Comparison of ENCODE assay signal across 14 cellular contexts in genomic region chr12:92640686-92641085, GRCh38.
A peak's percentile ranks its signal among the peaks of the same experiment; 100 is the strongest.
DNase-seq lines count a peak whose midpoint lies in the region; ATAC-seq and TF ChIP-seq lines count a peak whose summit lies in the region.
"Had no signal": no experiment of that assay in that cellular context is flagged by ENCODE, and none has a peak within 500 bp of the region (broad histone marks: within the 10 kb centered on the region; RNA-seq: fewer than 3 reads in every experiment).

No MANE protein-coding gene starts in this region.

- peaks cover 1 to 2% of the 10 kb centered on the region in 2 donors for H3K36me3 Mint-ChIP-seq in activated T-cell treated with anti-CD3 and anti-CD28 coated beads, Interleukin-2, amount 50 U/mL, for 72 hours (ENCODE audit: insufficient read depth in 2 of 2)
- H3K36me3 Mint-ChIP-seq: CD14-positive monocyte; CD8-positive, alpha-beta T cell had no signal

- intact Hi-C loops in mucosa of descending colon (cut with DNase I, micrococcal nuclease), result loop anchor here in 1 of 2 donors (10.0 kb wide), 1 partner anchor 1256 kb away; no protein-coding TSS in a partner anchor

- ATAC-seq in activated T-cell treated with anti-CD3 and anti-CD28 coated beads, Interleukin-2, amount 50 U/mL, for 72 hours (replicated peaks in 1 of 2), result no peak
- no peak for ATAC-seq in mucosa of descending colon
- ATAC-seq: CD8-positive, alpha-beta T cell had no signal

- peaks cover 0 to 4% of the 10 kb centered on the region in 2 donors for H3K9me3 Mint-ChIP-seq in activated T-cell treated with anti-CD3 and anti-CD28 coated beads, Interleukin-2, amount 50 U/mL, for 72 hours
- H3K9me3 Mint-ChIP-seq: HFFc6 had no signal

- no peaks in the 10 kb centered on the region for H3K4me1 Mint-ChIP-seq in activated T-cell treated with anti-CD3 and anti-CD28 coated beads, Interleukin-2, amount 50 U/mL, for 72 hours (ENCODE audit: low read depth)
- H3K4me1 Mint-ChIP-seq: CD14-positive monocyte had no signal

- H3K27me3 ChIP-seq in adipocyte (replicated peaks; ENCODE audit: control insufficient read depth, insufficient read depth, low read length) (no peaks in the 10 kb centered on the region), Karpas-422 (ENCODE audit: low read length) (no peaks in the 10 kb centered on the region)

- no peak overlapping the region for H3K4me3 Mint-ChIP-seq in activated T-cell treated with anti-CD3 and anti-CD28 coated beads, Interleukin-2, amount 50 U/mL, for 72 hours
- H3K4me3 Mint-ChIP-seq: CD14-positive monocyte; CD8-positive, alpha-beta T cell; HFFc6 had no signal

- H2AFZ ChIP-seq in Karpas-422 (ENCODE audit: low read length), result no peak overlapping the region

- H3K4me2 ChIP-seq in Karpas-422 (ENCODE audit: low read depth, low read length, poor library complexity, severe bottlenecking), result no peak overlapping the region

- no peaks in the 10 kb centered on the region for H4K20me1 ChIP-seq in Karpas-422 (ENCODE audit: insufficient read depth, low read depth, low read length)

- H3K27me3 Mint-ChIP-seq in activated T-cell treated with anti-CD3 and anti-CD28 coated beads, Interleukin-2, amount 50 U/mL, for 72 hours (ENCODE audit: low read depth), result no peaks in the 10 kb centered on the region

- DNase-seq in activated T-cell treated with anti-CD3 and anti-CD28 coated beads, Interleukin-2, amount 50 U/mL, for 72 hours, result no peak
- DNase-seq in activated T-cell treated with anti-CD3 and anti-CD28 coated beads for 4 hours (no peak), adipocyte (ENCODE audit: low read depth) (peak; percentile 14), fibroblast of pulmonary artery (ENCODE audit: low read depth) (peak; percentile 20), Karpas-422 (no peak), mucosa of descending colon (no peak), HK-2 (ENCODE audit: unreplicated experiment) (no peak)
- DNase-seq: CD8-positive, alpha-beta T cell; COR-L47; DMS153; GF-D8; HCEC 1CT; HFFc6 had no signal

- TF ChIP-seq CTCF in fibroblast of pulmonary artery (IDR thresholded peaks at IDR 0.05; ENCODE audit: low read length, missing control alignments), result no peak
- no peak for TF ChIP-seq CTCF in mucosa of descending colon (IDR thresholded peaks at IDR 0.05)

- peak overlapping the region; percentile 54 for H3K27ac Mint-ChIP-seq in activated T-cell treated with anti-CD3 and anti-CD28 coated beads, Interleukin-2, amount 50 U/mL, for 72 hours
- H3K27ac Mint-ChIP-seq: CD14-positive monocyte; CD8-positive, alpha-beta T cell; HFFc6 had no signal

- no peaks in the 10 kb centered on the region for H3K79me2 ChIP-seq in Karpas-422 (ENCODE audit: low read length)

- H3K4me1 ChIP-seq in adipocyte (ENCODE audit: control insufficient read depth, insufficient read depth, low read length) (no peaks in the 10 kb centered on the region), Karpas-422 (ENCODE audit: low read length) (no peaks in the 10 kb centered on the region), mucosa of descending colon (ENCODE audit: low read depth) (no peaks in the 10 kb centered on the region)

- H3K4me3 ChIP-seq in adipocyte (ENCODE audit: low read length), result no peak overlapping the region
- H3K4me3 ChIP-seq in fibroblast of pulmonary artery (replicated peaks; ENCODE audit: low read depth, low read length), result no peak overlapping the region
- no peak overlapping the region for H3K4me3 ChIP-seq in Karpas-422 (ENCODE audit: low read length)
- no peak overlapping the region for H3K4me3 ChIP-seq in mucosa of descending colon

- no peaks in the 10 kb centered on the region for H3K36me3 ChIP-seq in adipocyte (ENCODE audit: control insufficient read depth, insufficient read depth, low read length, severe bottlenecking)
- no peaks in the 10 kb centered on the region for H3K36me3 ChIP-seq in Karpas-422 (ENCODE audit: insufficient read depth, low read length)
- no peaks in the 10 kb centered on the region for H3K36me3 ChIP-seq in mucosa of descending colon (ENCODE audit: low read depth)

- H3K27ac ChIP-seq in Karpas-422 (ENCODE audit: low read length), result no peak overlapping the region

- H3K9me3 ChIP-seq in adipocyte (ENCODE audit: control insufficient read depth, low read length) (no peaks in the 10 kb centered on the region), Karpas-422 (ENCODE audit: low read length) (no peaks in the 10 kb centered on the region), mucosa of descending colon (no peaks in the 10 kb centered on the region)

- H3K9ac ChIP-seq in adipocyte (ENCODE audit: low read length), result no peak overlapping the region
- no peak overlapping the region for H3K9ac ChIP-seq in Karpas-422 (ENCODE audit: low read length)

- no peaks in the 10 kb centered on the region for H3K9me2 ChIP-seq in Karpas-422 (replicated peaks; ENCODE audit: insufficient read depth, low read length)

Comparison
In these comparisons a context has a peak if more than half of its experiments do, and no peak if none do; other contexts are left out.
1. DNase-seq: peak in adipocyte (single experiment) and fibroblast of pulmonary artery (single experiment); none in activated T-cell treated with anti-CD3 and anti-CD28 coated beads, Interleukin-2, amount 50 U/mL, for 72 hours (0 of 2), activated T-cell treated with anti-CD3 and anti-CD28 coated beads for 4 hours (single experiment), Karpas-422 (single experiment), mucosa of descending colon (0 of 3) and HK-2 (single experiment).